19 cellular contexts compared by ENCODE assay signal in genomic region chr1:161173711-161174110, GRCh38. TPM values are rescaled to one million over a fixed set of nuclear protein-coding genes. Genes with fewer than 3 reads are reported as not detected.
A peak's percentile ranks its signal among the peaks of the same experiment; 100 is the strongest.
DNase-seq lines count a peak whose midpoint lies in the region; ATAC-seq and TF ChIP-seq lines count a peak whose summit lies in the region.
"Had no signal": no experiment of that assay in that cellular context is flagged by ENCODE, and none has a peak within 500 bp of the region (broad histone marks: within the 10 kb centered on the region; RNA-seq: fewer than 3 reads in every experiment).

No MANE protein-coding gene starts in this region.

- H3K36me3 ChIP-seq in heart left ventricle (peaks cover 0 to 74% (median 69%) of the 10 kb centered on the region in 9 donors), esophagus squamous epithelium (peaks cover 14 to 72% (median 35%) of the 10 kb centered on the region in 3 donors), neural progenitor cell (no peaks in the 10 kb centered on the region), transverse colon (peaks cover 0 to 38% (median 13%) of the 10 kb centered on the region in 4 donors), GM23338 (ENCODE audit: insufficient read depth) (peaks cover 17% of the 10 kb centered on the region)

- no peaks in the 10 kb centered on the region for H4K20me1 ChIP-seq in neural progenitor cell (ENCODE audit: low read depth)
- peaks cover 6% of the 10 kb centered on the region; the same call in 1 of the 2 replicates for H4K20me1 ChIP-seq in GM23338 (replicated peaks; ENCODE audit: insufficient read depth)

- H3K9me3 Mint-ChIP-seq in neural progenitor cell (no peaks in the 10 kb centered on the region), GM23338 (no peaks in the 10 kb centered on the region)
- H3K9me3 Mint-ChIP-seq: activated T-cell treated with anti-CD3 and anti-CD28 coated beads, Interleukin-2, amount 50 U/mL, for 72 hours had no signal

- no peaks in the 10 kb centered on the region for H3K27me3 Mint-ChIP-seq in neural progenitor cell (ENCODE audit: insufficient read depth, low read depth)
- H3K27me3 Mint-ChIP-seq in GM23338 (ENCODE audit: insufficient read depth, low read depth, poor library complexity) = peaks cover 6% of the 10 kb centered on the region

- no peaks in the 10 kb centered on the region for H3K27me3 ChIP-seq in heart left ventricle
- H3K27me3 ChIP-seq in esophagus squamous epithelium = no peaks in the 10 kb centered on the region
- H3K27me3 ChIP-seq in neural progenitor cell = peaks cover 9% of the 10 kb centered on the region
- H3K27me3 ChIP-seq in transverse colon = no peaks in the 10 kb centered on the region
- H3K27me3 ChIP-seq in GM23338 (ENCODE audit: insufficient read depth) = no peaks in the 10 kb centered on the region
- H3K27me3 ChIP-seq: colonic mucosa had no signal

- H3K27ac Mint-ChIP-seq in neural progenitor cell (no peak overlapping the region), GM23338 (no peak overlapping the region)
- H3K27ac Mint-ChIP-seq: activated T-cell treated with anti-CD3 and anti-CD28 coated beads, Interleukin-2, amount 50 U/mL, for 72 hours had no signal

- no peak overlapping the region for H2AFZ ChIP-seq in neural progenitor cell (replicated peaks)
- no peak overlapping the region for H2AFZ ChIP-seq in GM23338

- peaks cover 10% of the 10 kb centered on the region for H3F3A ChIP-seq in neural progenitor cell (ENCODE audit: low read depth)
- H3F3A ChIP-seq in GM23338 (replicated peaks; ENCODE audit: low read depth) = 0 out of 2 replicates have a peak, but pooled peaks cover 3% of the 10 kb centered on the region

- intact Hi-C loops in heart left ventricle (cut with DNase I) (no loop called here), left ventricle myocardium superior (cut with micrococcal nuclease) (no loop called here), esophagus squamous epithelium (cut with DNase I) (no loop called here), transverse colon (cut with DNase I; ENCODE audit: low total_unique reads) (no loop called here)

- H3K4me1 ChIP-seq in heart left ventricle = peaks cover 6 to 44% (median 29%) of the 10 kb centered on the region in 12 donors
- peaks cover 12 to 69% (median 28%) of the 10 kb centered on the region in 3 donors for H3K4me1 ChIP-seq in esophagus squamous epithelium
- no peaks in the 10 kb centered on the region for H3K4me1 ChIP-seq in neural progenitor cell
- H3K4me1 ChIP-seq in transverse colon = peaks cover 0 to 33% (median 18%) of the 10 kb centered on the region in 4 donors
- H3K4me1 ChIP-seq in GM23338 (ENCODE audit: insufficient read depth) = peaks cover 15% of the 10 kb centered on the region; the same call in 1 of the 2 replicates

- H3K4me3 Mint-ChIP-seq in neural progenitor cell (peak overlapping the region; percentile 11), GM23338 (no peak overlapping the region)

- H3K9me2 ChIP-seq in GM23338 (ENCODE audit: insufficient read depth) = no peaks in the 10 kb centered on the region

- in situ Hi-C loops in transverse colon (cut with MboI; ENCODE audit: low pct_ligation_motif_present in 1 of 4, low pct_unique_long_range_greater_than_20kb in 1 of 4, low sequenced_read_pairs in 3 of 4) = no loop called here

- H3K4me2 ChIP-seq in neural progenitor cell (no peak overlapping the region), GM23338 (no peak overlapping the region)

- DNase-seq in heart left ventricle = peak in 1 of 5 donors; percentile 14
- DNase-seq in left ventricle myocardium superior = no peak
- DNase-seq in esophagus squamous epithelium (lab: John Stamatoyannopoulos, UW) = no peak
- DNase-seq in neural progenitor cell (ENCODE audit: low spot score) = no peak
- DNase-seq in transverse colon = no peak
- DNase-seq in NCI-H1092 treated with DMSO at 0.1 percent for 48 hours (lab: John Stamatoyannopoulos, UW) = no peak
- DNase-seq in GM23338 (ENCODE audit: low spot score) = no peak
- DNase-seq in stimulated activated naive CD4-positive, alpha-beta T cell (lab: John Stamatoyannopoulos, UW) = no peak
- DNase-seq: activated CD4-positive, alpha-beta T cell treated with anti-CD3 and anti-CD28 coated beads, Interleukin-2, amount 50 U/mL, for 48 hours; activated T-cell treated with anti-CD3 and anti-CD28 coated beads, Interleukin-2, amount 50 U/mL, for 72 hours; colonic mucosa; COR-L47; midbrain; NCI-H187 treated with DMSO at 0.1 percent for 48 hours; NCI-H510A treated with DMSO at 0.1 percent for 48 hours; OCI-M1; stimulated activated CD4-positive, alpha-beta T cell treated with anti-CD3 and anti-CD28 coated beads, Interleukin-12 subunit alpha, Interleukin-12 subunit beta, amount 100 ng/mL, for 4 hours; stimulated activated naive CD8-positive, alpha-beta T cell treated with anti-CD3 and anti-CD28 coated beads, Interleukin-15, Interleukin-2, amounts not matched to agents 100 U/mL and 50 U/mL, for 24 hours had no signal

- no peaks in the 10 kb centered on the region for H3K9me3 ChIP-seq in heart left ventricle
- H3K9me3 ChIP-seq in esophagus squamous epithelium = no peaks in the 10 kb centered on the region
- H3K9me3 ChIP-seq in neural progenitor cell (ENCODE audit: low read depth) = no peaks in the 10 kb centered on the region
- no peaks in the 10 kb centered on the region for H3K9me3 ChIP-seq in transverse colon
- H3K9me3 ChIP-seq: colonic mucosa had no signal

- peaks cover 24% of the 10 kb centered on the region for H3K4me1 Mint-ChIP-seq in neural progenitor cell
- H3K4me1 Mint-ChIP-seq in GM23338 = peaks cover 15% of the 10 kb centered on the region

- TF ChIP-seq CTCF in heart left ventricle (IDR thresholded peaks at IDR 0.05) (no peak), esophagus squamous epithelium (IDR thresholded peaks at IDR 0.05) (no peak), neural progenitor cell (IDR thresholded peaks at IDR 0.05) (no peak), transverse colon (IDR thresholded peaks at IDR 0.05) (no peak), GM23338 (conservative IDR thresholded peaks at IDR 0.05; ENCODE audit: low read depth in 2 of 2) (no peak)

- no peak overlapping the region for H3K9ac ChIP-seq in neural progenitor cell

- H3K27ac ChIP-seq in heart left ventricle (peak overlapping the region in 10 of 12 donors; percentile 22 to 73 (median 49)), esophagus squamous epithelium (peak overlapping the region in 3 of 4 donors; percentile 54 to 66 (median 65)), neural progenitor cell (no peak overlapping the region), transverse colon (peak overlapping the region in 3 of 4 donors; percentile 28 to 46 (median 29)), GM23338 (ENCODE audit: low read depth) (no peak overlapping the region)
- H3K27ac ChIP-seq: colonic mucosa, SK-N-MC had no signal

- H3K4me3 ChIP-seq in heart left ventricle (no peak overlapping the region), esophagus squamous epithelium (no peak overlapping the region), neural progenitor cell (no peak overlapping the region), transverse colon (no peak overlapping the region), GM23338 (no peak overlapping the region)
- H3K4me3 ChIP-seq: colonic mucosa, SK-N-MC had no signal

- ATAC-seq in heart left ventricle = no peak
- ATAC-seq in left ventricle myocardium superior = no peak
- no peak for ATAC-seq in GM23338
- ATAC-seq: activated T-cell treated with anti-CD3 and anti-CD28 coated beads, Interleukin-2, amount 50 U/mL, for 72 hours; stimulated activated naive CD8-positive, alpha-beta T cell treated with anti-CD3 and anti-CD28 coated beads, Interleukin-15, Interleukin-2, amounts not matched to agents 100 U/mL and 50 U/mL, for 24 hours had no signal

- no peak for TF ChIP-seq EP300 in transverse colon (IDR thresholded peaks at IDR 0.05; ENCODE audit: low read depth)

- TF ChIP-seq POLR2A in heart left ventricle (IDR thresholded peaks at IDR 0.05) (no peak), esophagus squamous epithelium (IDR thresholded peaks at IDR 0.05) (no peak), transverse colon (IDR thresholded peaks at IDR 0.05) (no peak)

- 93 to 96% (median 94%) methylated on average over 11 of the region's 11 CpGs for WGBS in heart left ventricle, 4 donors
- WGBS in esophagus squamous epithelium, 2 donors = 92% methylated on average over 7 to 11 of the region's 11 CpGs
- WGBS in transverse colon (ENCODE audit: low coverage in 1 of 2), 2 donors = 90% methylated on average over 11 of the region's 11 CpGs; no CpG with 5 or more reads in 1 of the 2 donors

- H3K79me2 ChIP-seq in neural progenitor cell (ENCODE audit: low read depth) (no peaks in the 10 kb centered on the region), GM23338 (replicated peaks; ENCODE audit: insufficient read depth) (peaks cover 8% of the 10 kb centered on the region)

- H3K36me3 Mint-ChIP-seq in neural progenitor cell = peaks cover 29% of the 10 kb centered on the region
- peaks cover 54% of the 10 kb centered on the region for H3K36me3 Mint-ChIP-seq in GM23338 (ENCODE audit: low read depth)

RNA-seq across cellular contexts. Expression of gene B4GALT3, which starts 3.6 kb away (rescaled TPM):
- total RNA-seq in heart left ventricle (10 to 100 TPM; 18.2 to 34.1 (median 22.4) TPM), left ventricle myocardium superior (23.6 TPM), esophagus squamous epithelium (10 to 100 TPM; 16.1 to 29.9 (median 18.1) TPM), neural progenitor cell (ENCODE audit: low replicate concordance) (9.5 and 36.5 TPM in 2 replicates), transverse colon (10 to 100 TPM in 3 of 4 donors, 1 to 10 TPM in 1; 3.0 to 71.4 (median 26.6) TPM)
- polyA plus RNA-seq in heart left ventricle (10 to 100 TPM; 13.4 to 40.8 TPM), GM23338 (2016; fragmentation: Nextera tagmentation; extraction: Ambion mirVana) (23.3 and 24.2 TPM in 2 replicates)
- 32.4 and 35.8 TPM in 2 replicates for total RNA-seq in GM23338 (2014; rRNA removed; shearing (Covaris generic))

RNA-seq across cellular contexts. Expression of gene PPOX, which starts 7.5 kb away (rescaled TPM):
- total RNA-seq in heart left ventricle (10 to 100 TPM in 8 of 9 donors, 1 to 10 TPM in 1; 9.7 to 16.7 (median 13.7) TPM), left ventricle myocardium superior (10.7 TPM), esophagus squamous epithelium (10 to 100 TPM in 2 of 4 donors, 1 to 10 TPM in 2; 5.8 to 28.8 (median 11.7) TPM), neural progenitor cell (ENCODE audit: low replicate concordance) (18.3 and 42.4 TPM in 2 replicates), transverse colon (10 to 100 TPM in 2 of 4 donors, 1 to 10 TPM in 2; 2.8 to 19.2 (median 11.8) TPM)
- polyA plus RNA-seq in heart left ventricle (10 to 100 TPM; 10.7 to 24.3 TPM), GM23338 (2016; fragmentation: Nextera tagmentation; extraction: Ambion mirVana) (39.6 and 46.2 TPM in 2 replicates)
- 24.7 and 26.5 TPM in 2 replicates for total RNA-seq in GM23338 (2014; rRNA removed; shearing (Covaris generic))

RNA-seq across cellular contexts. Expression of gene USP21, which starts 14.4 kb away (rescaled TPM):
- total RNA-seq in heart left ventricle (10 to 100 TPM; 12.3 to 20.0 (median 14.6) TPM), left ventricle myocardium superior (22.9 TPM), esophagus squamous epithelium (10 to 100 TPM; 12.1 to 20.4 (median 17.0) TPM), neural progenitor cell (ENCODE audit: low replicate concordance) (6.7 and 19.0 TPM in 2 replicates), transverse colon (10 to 100 TPM; 19.5 to 75.9 (median 35.3) TPM)
- polyA plus RNA-seq in heart left ventricle (10 to 100 TPM; 13.0 TPM), GM23338 (2016; fragmentation: Nextera tagmentation; extraction: Ambion mirVana) (17.9 and 20.0 TPM in 2 replicates)
- total RNA-seq in GM23338 (2014; rRNA removed; shearing (Covaris generic)) = 17.0 and 25.6 TPM in 2 replicates

RNA-seq across cellular contexts. Expression of gene UFC1, which starts 19.9 kb away (rescaled TPM):
- total RNA-seq in heart left ventricle (10 to 100 TPM; 54.4 to 86.9 (median 73.2) TPM), left ventricle myocardium superior (78.0 TPM), esophagus squamous epithelium (10 to 100 TPM; 68.3 to 79.9 (median 76.7) TPM), neural progenitor cell (ENCODE audit: low replicate concordance) (114 and 133 TPM in 2 replicates), transverse colon (10 to 100 TPM; 30.1 to 96.4 (median 51.5) TPM)
- polyA plus RNA-seq in heart left ventricle (100 to 1,000 TPM in 1 of 2 donors, 10 to 100 TPM in 1; 60.7 to 131 TPM), GM23338 (2016; fragmentation: Nextera tagmentation; extraction: Ambion mirVana) (74.5 and 77.0 TPM in 2 replicates)
- 41.4 and 57.5 TPM in 2 replicates for total RNA-seq in GM23338 (2014; rRNA removed; shearing (Covaris generic))

RNA-seq across cellular contexts. Expression of gene ADAMTS4, which starts 25.1 kb away (rescaled TPM):
- total RNA-seq in heart left ventricle = 10 to 100 TPM in 3 of 9 donors, 1 to 10 TPM in 6; 1.6 to 65.2 (median 8.4) TPM
- polyA plus RNA-seq in heart left ventricle = 1 to 10 TPM; 5.7 to 6.1 TPM
- 7.2 TPM for total RNA-seq in left ventricle myocardium superior
- total RNA-seq in esophagus squamous epithelium = 1 to 10 TPM; 1.3 to 2.6 (median 1.8) TPM
- total RNA-seq in neural progenitor cell (ENCODE audit: low replicate concordance) = 1.3 and 5.4 TPM in 2 replicates
- total RNA-seq in transverse colon = 10 to 100 TPM in 2 of 4 donors, 1 to 10 TPM in 2; 1.2 to 34.8 (median 7.2) TPM
- 4.7 and 5.2 TPM in 2 replicates for total RNA-seq in GM23338 (2014; rRNA removed; shearing (Covaris generic))
- 1.3 and 1.7 TPM in 2 replicates for polyA plus RNA-seq in GM23338 (2016; fragmentation: Nextera tagmentation; extraction: Ambion mirVana)

Comparison
In these comparisons a context has a peak if more than half of its experiments do, and no peak if none do; other contexts are left out.
1. H3K27ac ChIP-seq: peak in heart left ventricle (10 of 12), esophagus squamous epithelium (3 of 4) and transverse colon (3 of 4); none in neural progenitor cell (single experiment) and GM23338 (single experiment).